Comparison of ENCODE assay signal across 22 cellular contexts in genomic region chr6:23568292-23568691, GRCh38.
"Had no signal": no experiment of that assay in that cellular context is flagged by ENCODE, and none has a peak within 500 bp of the region (broad histone marks: within the 10 kb centered on the region; RNA-seq: fewer than 3 reads in every experiment).

No MANE protein-coding gene starts in this region.

- H3K4me1 ChIP-seq: SJSA1 had no signal

- H3K4me2 ChIP-seq: KMS-11 had no signal

- FAIRE-seq: HTR-8/SVneo, RCC 7860 had no signal

- DNase-seq: Kasumi-1, MM.1S, NCI-H1092 treated with DMSO at 0.1 percent for 48 hours, NCI-H1436, NCI-H187, NCI-H2029, NCI-H2081 treated with DMSO at 0.1 percent for 48 hours, NCI-H2171, NCI-H226, NCI-H446, NCI-H510A, NCI-H524 treated with DMSO at 0.1 percent for 48 hours, NCI-H69, NCI-H774, Right ventricle myocardium superior, RPMI8226, SIG-M5 had no signal

- H3K9ac ChIP-seq: KMS-11 had no signal

- H3K36me3 ChIP-seq: SJSA1 had no signal

- H3K4me3 ChIP-seq: SJSA1, SK-N-MC had no signal

- H3K27me3 ChIP-seq: SJSA1 had no signal

- H3K27ac ChIP-seq: KMS-11, SJSA1, SK-N-MC had no signal
